ENCODE assay signal across 33 cellular contexts in the genomic region with DNA sequence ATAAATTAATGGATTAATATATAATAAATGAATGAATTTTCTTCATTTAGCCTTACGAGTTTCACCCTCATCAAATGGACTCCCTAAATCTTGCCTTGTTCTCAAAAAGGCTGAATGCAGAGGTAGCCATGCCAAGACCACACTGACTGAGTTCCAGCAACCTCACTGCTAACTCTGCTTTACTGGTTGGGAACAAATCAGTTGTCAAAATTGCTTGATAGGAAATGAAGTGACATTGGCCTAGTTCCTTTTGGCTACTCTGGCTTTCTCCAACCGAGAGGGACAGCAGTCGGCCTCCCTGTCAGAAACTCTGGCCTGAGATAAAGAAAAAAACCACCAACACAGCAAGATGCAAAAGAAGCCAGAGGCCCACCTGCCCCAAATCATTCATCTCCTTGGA.
"Had no signal": no experiment of that assay in that cellular context is flagged by ENCODE, and none has a peak within 500 bp of the region (broad histone marks: within the 10 kb centered on the region; RNA-seq: fewer than 3 reads in every experiment).

No MANE protein-coding gene starts in this region.

- H3K9me3 ChIP-seq: MG63 had no signal

- H3K36me3 ChIP-seq: MG63 had no signal

- H3K4me3 ChIP-seq: MG63 had no signal

- H3K27ac ChIP-seq: KMS-11 had no signal

- DNase-seq: Karpas-422, Kasumi-1, MG63, MM.1S, MV-4-11, NCI-H1048, NCI-H1092, NCI-H1092 treated with DMSO at 0.1 percent for 48 hours, NCI-H1105, NCI-H1105 treated with DMSO at 0.1 percent for 48 hours, NCI-H1417, NCI-H1417 treated with DMSO at 0.1 percent for 48 hours, NCI-H1436, NCI-H1436 treated with DMSO at 0.1 percent for 48 hours, NCI-H146, NCI-H1694, NCI-H1694 treated with DMSO at 0.1 percent for 48 hours, NCI-H187, NCI-H187 treated with DMSO at 0.1 percent for 48 hours, NCI-H1930, NCI-H2029, NCI-H2029 treated with DMSO at 0.1 percent for 48 hours, NCI-H2081, NCI-H2081 treated with DMSO at 0.1 percent for 48 hours, NCI-H2107, NCI-H2171, NCI-H2171 treated with DMSO at 0.1 percent for 48 hours, NCI-H2227 treated with DMSO at 0.1 percent for 48 hours, NCI-H345, NCI-H446, NCI-H446 treated with DMSO at 0.1 percent for 48 hours, NCI-H510A had no signal

- H3K4me2 ChIP-seq: KMS-11 had no signal

- H3K27me3 ChIP-seq: MG63 had no signal
